10 cellular contexts compared by ENCODE assay signal in the genomic region with DNA sequence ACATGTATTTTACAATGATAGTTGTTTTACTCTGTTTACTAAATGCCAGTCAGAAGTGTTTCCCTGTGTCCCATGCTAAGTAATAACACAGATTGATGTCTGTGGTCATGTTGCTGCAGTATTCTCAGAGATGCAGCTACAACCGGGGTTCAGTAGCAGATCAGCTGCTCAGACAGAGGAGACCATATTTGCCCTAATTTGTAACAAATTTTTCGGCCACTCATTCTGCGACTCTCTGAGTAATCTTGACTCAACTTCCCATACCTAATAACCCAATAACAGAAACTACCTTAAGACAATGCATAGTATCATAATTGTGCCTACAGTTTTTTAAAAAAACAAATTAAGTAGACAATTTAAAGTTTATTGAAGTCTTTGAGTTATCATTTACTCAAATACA. TPM values are rescaled to one million over a fixed set of nuclear protein-coding genes. Genes with fewer than 3 reads are reported as not detected.
DNase-seq lines count a peak whose midpoint lies in the region; ATAC-seq and TF ChIP-seq lines count a peak whose summit lies in the region.
"Had no signal": no experiment of that assay in that cellular context is flagged by ENCODE, and none has a peak within 500 bp of the region (broad histone marks: within the 10 kb centered on the region; RNA-seq: fewer than 3 reads in every experiment).

No MANE protein-coding gene starts in this region.

- H3K4me3 ChIP-seq in effector memory CD4-positive, alpha-beta T cell (ENCODE audit: insufficient read depth, low read depth, low read length, poor library complexity, severe bottlenecking), result no peak overlapping the region

- H3K4me1 ChIP-seq in effector memory CD4-positive, alpha-beta T cell (ENCODE audit: control insufficient read depth, insufficient read depth, low read length, poor library complexity, severe bottlenecking), result no peaks in the 10 kb centered on the region

- H3K27me3 ChIP-seq in effector memory CD4-positive, alpha-beta T cell (replicated peaks; ENCODE audit: control insufficient read depth, insufficient read depth, low read length, poor library complexity, severe bottlenecking), result no peaks in the 10 kb centered on the region

- peak; percentile 52 for DNase-seq in GM13976 (ENCODE audit: low spot score)
- no peak for DNase-seq in effector memory CD4-positive, alpha-beta T cell
- DNase-seq in LoVo (ENCODE audit: low spot score), result no peak
- no peak for DNase-seq in NCI-H2227 treated with DMSO at 0.1 percent for 48 hours (lab: John Stamatoyannopoulos, UW)
- DNase-seq in G401 (ENCODE audit: low spot score), result no peak
- DNase-seq: CD8-positive, alpha-beta T cell; NCI-H2081 treated with DMSO at 0.1 percent for 48 hours had no signal

- H3K27ac ChIP-seq in effector memory CD4-positive, alpha-beta T cell (ENCODE audit: insufficient read depth, low read length, poor library complexity, severe bottlenecking), result no peak overlapping the region

- ATAC-seq in GM19023 (IDR thresholded peaks at IDR 0.05; ENCODE audit: unreplicated experiment) (peak; percentile 75), HG02759 (IDR thresholded peaks at IDR 0.05; ENCODE audit: unreplicated experiment) (peak; percentile 81), HG03558 (IDR thresholded peaks at IDR 0.05; ENCODE audit: extremely low read depth, unreplicated experiment) (peak; percentile 37)
- ATAC-seq: CD8-positive, alpha-beta T cell had no signal

- H3K9me3 ChIP-seq in effector memory CD4-positive, alpha-beta T cell (ENCODE audit: control insufficient read depth, low read length), result no peaks in the 10 kb centered on the region

- no peak for TF ChIP-seq CTCF in GM13976 (IDR thresholded peaks at IDR 0.05; ENCODE audit: borderline replicate concordance, control extremely low read depth, extremely low read depth, insufficient read depth, missing control alignments)

- in situ Hi-C loops in GM13976 (cut with MboI; ENCODE audit: low sequenced_read_pairs, unreplicated experiment) (no loop called here), G401 (cut with HindIII; ENCODE audit: low sequenced_read_pairs) (no loop called here)

- H3K36me3 ChIP-seq in effector memory CD4-positive, alpha-beta T cell (ENCODE audit: control insufficient read depth, insufficient read depth, low read length), result no peaks in the 10 kb centered on the region

RNA-seq across cellular contexts. Expression of a gene that starts 32.6 kb away (rescaled TPM):
- total RNA-seq in G401 (2014; rRNA removed; shearing (Covaris generic)), result 0.62 and 0.98 TPM in 2 replicates
